4 cellular contexts compared by ENCODE assay signal in genomic region chr3:13856628-13857027, GRCh38. TPM values are rescaled to one million over a fixed set of nuclear protein-coding genes. Genes with fewer than 3 reads are reported as not detected.
"Had no signal": no experiment of that assay in that cellular context is flagged by ENCODE, and none has a peak within 500 bp of the region (broad histone marks: within the 10 kb centered on the region; RNA-seq: fewer than 3 reads in every experiment).

No MANE protein-coding gene starts in this region.

RNA-seq across cellular contexts. Expression of gene WNT7A, which starts 23.2 kb away (rescaled TPM):
- total RNA-seq: LHCN-M2, Peyer's patch, Right ventricle myocardium superior, SJSA1 had no signal
